ENCODE assay signal across 13 cellular contexts in genomic region chr6:126195625-126196236, GRCh38.
"Had no signal": no experiment of that assay in that cellular context is flagged by ENCODE, and none has a peak within 500 bp of the region (broad histone marks: within the 10 kb centered on the region; RNA-seq: fewer than 3 reads in every experiment).

No MANE protein-coding gene starts in this region.

- DNase-seq: activated B cell treated with CpG ODN at 0.5 μM for 24 hours; activated CD4-positive, alpha-beta T cell treated with anti-CD3 and anti-CD28 coated beads, Interleukin-2, amount 10 ng/mL, durations not matched to agents 24 days and 14 days; activated naive CD4-positive, alpha-beta T cell treated with anti-CD3 and anti-CD28 coated beads, Interleukin-2, amount 10 ng/mL, durations not matched to agents 7 days and 5 days; effector CD8-positive, alpha-beta T cell; psoas muscle; sigmoid colon; stimulated activated CD4-positive, alpha-beta T cell treated with anti-CD3 and anti-CD28 coated beads, Interleukin-2, amount 100 ng/mL, for 24 hours; stimulated activated naive CD4-positive, alpha-beta T cell; T1000; upper lobe of left lung had no signal

- H3K4me1 Mint-ChIP-seq: activated B cell treated with CpG ODN at 0.5 μM for 24 hours had no signal

- H3K4me3 ChIP-seq: coronary artery, psoas muscle, sigmoid colon, upper lobe of left lung had no signal

- H3K27ac Mint-ChIP-seq: activated B cell treated with CpG ODN at 0.5 μM for 24 hours; activated CD4-positive, alpha-beta T cell treated with anti-CD3 and anti-CD28 coated beads, Interleukin-2, amount 10 ng/mL, durations not matched to agents 24 days and 14 days; activated naive CD4-positive, alpha-beta T cell treated with anti-CD3 and anti-CD28 coated beads, Interleukin-2, amount 10 ng/mL, durations not matched to agents 7 days and 5 days; natural killer cell treated with Interleukin-12 subunit alpha and Interleukin-12 subunit beta and Interleukin-15 and Interleukin-18, amount 100 ng/mL, for 72 hours had no signal

- H3K4me3 Mint-ChIP-seq: activated B cell treated with CpG ODN at 0.5 μM for 24 hours; activated CD4-positive, alpha-beta T cell treated with anti-CD3 and anti-CD28 coated beads, Interleukin-2, amount 10 ng/mL, durations not matched to agents 24 days and 14 days; activated naive CD4-positive, alpha-beta T cell treated with anti-CD3 and anti-CD28 coated beads, Interleukin-2, amount 10 ng/mL, durations not matched to agents 7 days and 5 days; natural killer cell treated with Interleukin-12 subunit alpha and Interleukin-12 subunit beta and Interleukin-15 and Interleukin-18, amount 100 ng/mL, for 72 hours had no signal

- H3K27me3 Mint-ChIP-seq: activated B cell treated with CpG ODN at 0.5 μM for 24 hours; activated CD4-positive, alpha-beta T cell treated with anti-CD3 and anti-CD28 coated beads, Interleukin-2, amount 10 ng/mL, durations not matched to agents 24 days and 14 days; activated naive CD4-positive, alpha-beta T cell treated with anti-CD3 and anti-CD28 coated beads, Interleukin-2, amount 10 ng/mL, durations not matched to agents 7 days and 5 days; natural killer cell treated with Interleukin-12 subunit alpha and Interleukin-12 subunit beta and Interleukin-15 and Interleukin-18, amount 100 ng/mL, for 72 hours had no signal

- ATAC-seq: left lobe of liver; natural killer cell treated with Interleukin-12 subunit alpha and Interleukin-12 subunit beta and Interleukin-15 and Interleukin-18, amount 100 ng/mL, for 72 hours; psoas muscle had no signal

- H3K9me3 Mint-ChIP-seq: activated naive CD4-positive, alpha-beta T cell treated with anti-CD3 and anti-CD28 coated beads, Interleukin-2, amount 10 ng/mL, durations not matched to agents 7 days and 5 days had no signal

- H3K36me3 Mint-ChIP-seq: activated naive CD4-positive, alpha-beta T cell treated with anti-CD3 and anti-CD28 coated beads, Interleukin-2, amount 10 ng/mL, durations not matched to agents 7 days and 5 days; natural killer cell treated with Interleukin-12 subunit alpha and Interleukin-12 subunit beta and Interleukin-15 and Interleukin-18, amount 100 ng/mL, for 72 hours had no signal
